In the genomic region with DNA sequence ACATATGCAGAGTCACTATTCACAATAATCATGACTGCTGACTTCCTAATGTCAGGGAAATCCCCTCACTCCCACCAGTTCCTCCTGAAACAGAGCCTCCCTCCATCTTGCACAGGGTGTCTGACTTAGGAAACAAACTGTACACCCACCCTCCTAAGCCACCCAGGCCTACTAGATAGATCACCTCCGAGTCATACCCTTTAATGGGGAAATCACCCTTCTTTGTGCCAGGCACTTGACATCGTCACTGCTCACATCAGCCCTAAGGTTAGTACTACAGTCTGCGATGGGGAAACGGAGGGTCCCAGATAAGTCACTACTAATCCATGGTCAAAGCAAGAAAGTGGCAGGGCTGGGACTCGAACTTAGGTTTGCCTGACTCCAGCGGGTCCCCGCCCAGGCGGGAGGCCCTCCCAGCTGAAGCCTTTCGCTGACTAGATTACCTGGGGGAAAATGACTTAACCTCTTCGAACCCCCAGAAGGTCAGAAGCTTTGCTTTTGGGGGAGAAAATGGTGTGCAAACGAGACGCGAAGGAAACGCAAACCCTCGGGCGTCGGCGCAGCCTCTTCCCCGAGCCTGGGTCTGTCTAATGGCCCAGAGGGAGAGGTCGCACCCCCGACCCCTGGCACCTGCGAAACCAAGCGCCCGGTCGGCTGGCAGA, we compare ENCODE assay signal across 8 cellular contexts. TPM values are rescaled to one million over a fixed set of nuclear protein-coding genes. Genes with fewer than 3 reads are reported as not detected.
A peak's percentile ranks its signal among the peaks of the same experiment; 100 is the strongest.
DNase-seq lines count a peak whose midpoint lies in the region; ATAC-seq, FAIRE-seq and TF ChIP-seq lines count a peak whose summit lies in the region.

No MANE protein-coding gene starts in this region.

- ATAC-seq in CD4-positive, alpha-beta T cell (ENCODE audit: poor library complexity), result peak; percentile 31
- ATAC-seq in GM21381 (IDR thresholded peaks at IDR 0.05; ENCODE audit: unreplicated experiment) (peak; percentile 19), natural killer cell (peak; percentile 53 to 73 (median 57)), GM21367 (IDR thresholded peaks at IDR 0.05; ENCODE audit: unreplicated experiment) (no peak)

- H3K36me3 Mint-ChIP-seq in CD4-positive, alpha-beta T cell (ENCODE audit: low read depth), result peaks cover 36% of the 10 kb centered on the region
- H3K36me3 Mint-ChIP-seq in activated CD4-positive, alpha-beta memory T cell treated with anti-CD3 and anti-CD28 coated beads for 36 hours, result peaks cover 29% of the 10 kb centered on the region
- no peaks in the 10 kb centered on the region for H3K36me3 Mint-ChIP-seq in natural killer cell

- H3K4me1 ChIP-seq in H1 (replicated peaks in 1 of 4; ENCODE audit: control insufficient read depth in 3 of 4, insufficient read depth in 4 of 4, low read length in 3 of 4) (peaks cover 11 to 33% (median 22%) of the 10 kb centered on the region in 4 experiments), subcutaneous abdominal adipose tissue (ENCODE audit: control insufficient read depth in 5 of 5, insufficient read depth in 5 of 5, low read length in 5 of 5) (peaks cover 3 to 63% (median 51%) of the 10 kb centered on the region in 5 donors)

- H3K27me3 Mint-ChIP-seq in CD4-positive, alpha-beta T cell, result no peaks in the 10 kb centered on the region
- no peaks in the 10 kb centered on the region for H3K27me3 Mint-ChIP-seq in activated CD4-positive, alpha-beta memory T cell treated with anti-CD3 and anti-CD28 coated beads for 36 hours
- no peaks in the 10 kb centered on the region for H3K27me3 Mint-ChIP-seq in natural killer cell (ENCODE audit: low read depth in 2 of 2)

- no peak overlapping the region for H2BK120ac ChIP-seq in H1 (replicated peaks; ENCODE audit: low read depth, low read length)

- no peak overlapping the region for H4K8ac ChIP-seq in H1 (ENCODE audit: extremely low read depth, insufficient read depth, low read length)

- no peak for TF ChIP-seq RAD21 in H1 (IDR thresholded peaks at IDR 0.05 in 1 of 2, conservative IDR thresholded peaks at IDR 0.05 in 1 of 2; ENCODE audit: low read depth in 2 of 2, low read length in 2 of 2)

- no peak overlapping the region for H3K18ac ChIP-seq in H1 (ENCODE audit: extremely low read depth, low read length)

- no peaks in the 10 kb centered on the region for H3K9me3 Mint-ChIP-seq in CD4-positive, alpha-beta T cell
- H3K9me3 Mint-ChIP-seq in activated CD4-positive, alpha-beta memory T cell treated with anti-CD3 and anti-CD28 coated beads for 36 hours, result no peaks in the 10 kb centered on the region
- H3K9me3 Mint-ChIP-seq in natural killer cell, result no peaks in the 10 kb centered on the region

- TF ChIP-seq CTCF in CD4-positive, alpha-beta T cell (IDR thresholded peaks at IDR 0.05), result no peak
- TF ChIP-seq CTCF in NB4 (IDR thresholded peaks at IDR 0.05; ENCODE audit: low read depth, low read length), result no peak
- TF ChIP-seq CTCF in H1 (IDR thresholded peaks at IDR 0.05; ENCODE audit: control extremely low read depth in 1 of 3, insufficient read depth in 1 of 3, low read depth in 1 of 3, low read length in 3 of 3), result no peak
- TF ChIP-seq CTCF in natural killer cell (IDR thresholded peaks at IDR 0.05), result no peak

- intact Hi-C loops in CD4-positive, alpha-beta T cell (cut with DNase I, micrococcal nuclease), result loop anchor here (1.0 to 2.0 kb wide), 3 partner anchors 25 to 27 kb away; no protein-coding TSS in a partner anchor
- intact Hi-C loops in activated CD4-positive, alpha-beta memory T cell treated with anti-CD3 and anti-CD28 coated beads for 36 hours (cut with micrococcal nuclease), result loop anchor here (1.0 to 5.0 kb wide), 6 partner anchors 24 to 1095 kb away; partner anchors contain the start of genes PLXDC1, PSMB3 and RPL23
- intact Hi-C loops in natural killer cell (cut with micrococcal nuclease), result loop anchor here (1.0 to 10.0 kb wide), 4 partner anchors 25 to 171 kb away; partner anchors contain the start of genes LASP1 and PSMB3

- no peak overlapping the region for H3K23ac ChIP-seq in H1 (ENCODE audit: insufficient read length)

- peaks cover 22% of the 10 kb centered on the region; the same call in 1 of the 2 replicates for H3K23me2 ChIP-seq in H1 (ENCODE audit: low read depth, low read length)

- CTCF ChIA-PET in CD4-positive, alpha-beta T cell (lab: Charles Lee), result interaction anchor here (0.6 to 2.3 kb wide), 5 partner anchors 24 to 150 kb away, joined by 3 to 11 read pairs (median 3); no protein-coding TSS in a partner anchor
- CTCF ChIA-PET in activated CD4-positive, alpha-beta memory T cell treated with anti-CD3 and anti-CD28 coated beads for 36 hours (lab: Charles Lee), result interaction anchor here (0.8 to 3.8 kb wide), 4 partner anchors 25 to 35 kb away, joined by 3 to 51 read pairs (median 6); partner anchors contain the start of gene EPOP
- CTCF ChIA-PET in H1 (lab: Charles Lee; ENCODE audit: partially characterized antibody), result interaction anchor here (0.9 to 1.8 kb wide), 9 partner anchors 9 to 144 kb away, joined by 3 to 8 read pairs (median 4); no protein-coding TSS in a partner anchor

- H2BK15ac ChIP-seq in H1 (ENCODE audit: low read length), result peak overlapping the region; percentile 65; the same call in 1 of the 2 replicates

- H3K9me3 ChIP-seq in CD4-positive, alpha-beta T cell (ENCODE audit: control insufficient read depth, low read length), result no peaks in the 10 kb centered on the region
- H3K9me3 ChIP-seq in H1 (ENCODE audit: insufficient read depth in 2 of 2, low read depth in 1 of 2, low read length in 1 of 2) (no peaks in the 10 kb centered on the region), subcutaneous abdominal adipose tissue (ENCODE audit: control insufficient read depth in 5 of 5, low read length in 5 of 5) (no peaks in the 10 kb centered on the region)

- peaks cover 3 to 16% of the 10 kb centered on the region in 2 experiments for H4K20me1 ChIP-seq in H1 (replicated peaks in 1 of 2; ENCODE audit: control insufficient read depth in 1 of 2, insufficient read depth in 2 of 2, low read length in 2 of 2)

- POLR2A ChIA-PET in CD4-positive, alpha-beta T cell (lab: Charles Lee), result interaction anchor here (0.8 to 7.0 kb wide), 17 partner anchors 9 to 168 kb away, joined by 3 to 180 read pairs (median 4); partner anchors contain the start of genes CISD3, EPOP, LASP1 and PSMB3
- POLR2A ChIA-PET in activated CD4-positive, alpha-beta memory T cell treated with anti-CD3 and anti-CD28 coated beads for 36 hours (lab: Charles Lee), result interaction anchor here (0.6 to 9.4 kb wide), 10 partner anchors 9 to 712 kb away, joined by 3 to 116 read pairs (median 6); partner anchors contain the start of genes CISD3, EPOP and PSMB3
- POLR2A ChIA-PET in H1 (lab: Charles Lee; ENCODE audit: partially characterized antibody), result interaction anchor here (0.7 to 1.9 kb wide), 10 partner anchors 9 to 139 kb away, joined by 3 to 8 read pairs (median 4); no protein-coding TSS in a partner anchor

- peak overlapping the region; percentile 88 for H3K27ac Mint-ChIP-seq in CD4-positive, alpha-beta T cell
- peak overlapping the region; percentile 97 for H3K27ac Mint-ChIP-seq in activated CD4-positive, alpha-beta memory T cell treated with anti-CD3 and anti-CD28 coated beads for 36 hours
- H3K27ac Mint-ChIP-seq in natural killer cell, result peak overlapping the region; percentile 98 to 100

- no peak for FAIRE-seq in H1 (lab: Jason Lieb, UNC)

- H4K5ac ChIP-seq in H1 (ENCODE audit: insufficient read length, low read depth, low read length), result no peak overlapping the region

- no peak overlapping the region for H3K4ac ChIP-seq in H1 (replicated peaks; ENCODE audit: insufficient read length, low read depth, low read length)

- no peak overlapping the region for H2BK5ac ChIP-seq in H1 (ENCODE audit: low read depth, low read length)

- TF ChIP-seq POLR2A in NB4 (IDR thresholded peaks at IDR 0.05; ENCODE audit: extremely low read depth, insufficient read length) (peak; percentile 21), H1 (IDR thresholded peaks at IDR 0.05; ENCODE audit: control extremely low read depth in 1 of 2, low read depth in 2 of 2, low read length in 2 of 2) (no peak)

- H4K91ac ChIP-seq in H1 (replicated peaks; ENCODE audit: insufficient read length, low read length), result no peak overlapping the region

- WGBS in H1 (ENCODE audit: extremely low coverage in 1 of 2, insufficient coverage in 1 of 2, insufficient read length in 1 of 2, insufficient replicate concordance in 2 of 2, low coverage in 1 of 2, low lambda C conversion rate in 2 of 2, missing lambda C conversion rate in 1 of 2), 2 experiments, result 9% methylated on average over 25 of the region's 25 CpGs; no CpG with 5 or more reads in 1 of the 2 experiments

- no peaks in the 10 kb centered on the region for H3K79me1 ChIP-seq in H1 (ENCODE audit: low read depth, low read length)

- no peak overlapping the region for H2BK12ac ChIP-seq in H1 (ENCODE audit: low read depth, low read length)

- no peak overlapping the region for H3K56ac ChIP-seq in H1 (replicated peaks; ENCODE audit: insufficient read length, low read depth, low read length)

- H3K4me3 ChIP-seq in NB4 (ENCODE audit: low read depth, low read length) (peak overlapping the region; percentile 67), H1 (ENCODE audit: extremely low read depth in 1 of 4, insufficient read depth in 2 of 4, low read depth in 3 of 4, low read length in 4 of 4) (peak overlapping the region; percentile 31 to 76 (median 44)), subcutaneous abdominal adipose tissue (ENCODE audit: low read depth in 1 of 5, low read length in 5 of 5) (peak overlapping the region; percentile 46 to 87 (median 84))

- H3K9ac ChIP-seq in H1 (replicated peaks in 1 of 4; ENCODE audit: extremely low read depth in 1 of 4, low read depth in 3 of 4, low read length in 3 of 4), result no peak overlapping the region
- H3K9ac ChIP-seq in subcutaneous abdominal adipose tissue (ENCODE audit: low read length in 5 of 5), result peak overlapping the region; percentile 71 to 94 (median 91)

- DNase-seq in CD4-positive, alpha-beta T cell, result peak; percentile 31 to 66 (median 52)
- DNase-seq in NB4 (ENCODE audit: low read depth) (peak; percentile 79), H1 (ENCODE audit: low read depth in 1 of 2, low spot score in 2 of 2) (no peak), natural killer cell (peak; percentile 68)
- peak; percentile 94 for DNase-seq in activated CD4-positive, alpha-beta memory T cell treated with anti-CD3 and anti-CD28 coated beads for 36 hours

- no peak for TF ChIP-seq EP300 in H1 (IDR thresholded peaks at IDR 0.05; ENCODE audit: borderline replicate concordance in 1 of 2, low read depth in 2 of 2, low read length in 2 of 2)

- no peak overlapping the region for H2AK5ac ChIP-seq in H1 (ENCODE audit: low read depth, low read length)

- no peaks in the 10 kb centered on the region for H3K79me2 ChIP-seq in H1 (ENCODE audit: control insufficient read depth in 1 of 2, insufficient read depth in 2 of 2, low read length in 2 of 2)

- H3K27ac ChIP-seq in CD4-positive, alpha-beta T cell (ENCODE audit: low read depth, low read length), result peak overlapping the region; percentile 97
- H3K27ac ChIP-seq in H1 (ENCODE audit: low read depth, low read length) (no peak overlapping the region), subcutaneous abdominal adipose tissue (ENCODE audit: low read depth, low read length) (peak overlapping the region; percentile 96)

- H3K36me3 ChIP-seq in H1 (ENCODE audit: control insufficient read depth in 2 of 4, insufficient read depth in 4 of 4, low read length in 3 of 4), result no peaks in the 10 kb centered on the region
- no peaks in the 10 kb centered on the region for H3K36me3 ChIP-seq in subcutaneous abdominal adipose tissue (ENCODE audit: control insufficient read depth in 5 of 5, insufficient read depth in 5 of 5, low read length in 5 of 5)

- no peak overlapping the region for H2AFZ ChIP-seq in H1 (ENCODE audit: low read length)

- no peak overlapping the region for H3K14ac ChIP-seq in H1 (ENCODE audit: insufficient read length)

- peak overlapping the region; percentile 81 to 92 for H3K4me2 ChIP-seq in H1 (ENCODE audit: insufficient read depth in 1 of 2, low read depth in 2 of 2, low read length in 2 of 2)

- H3K4me3 Mint-ChIP-seq in CD4-positive, alpha-beta T cell, result peak overlapping the region; percentile 85
- H3K4me3 Mint-ChIP-seq in activated CD4-positive, alpha-beta memory T cell treated with anti-CD3 and anti-CD28 coated beads for 36 hours, result peak overlapping the region; percentile 77
- peak overlapping the region; percentile 90 for H3K4me3 Mint-ChIP-seq in natural killer cell

- no peaks in the 10 kb centered on the region for H3K27me3 ChIP-seq in CD4-positive, alpha-beta T cell (ENCODE audit: control insufficient read depth, insufficient read depth, low read length)
- H3K27me3 ChIP-seq in H1 (replicated peaks in 1 of 4; ENCODE audit: control insufficient read depth in 3 of 4, extremely low read depth in 1 of 4, insufficient read depth in 3 of 4, low read length in 3 of 4), result peaks cover 28 to 84% (median 72%) of the 10 kb centered on the region in 4 experiments
- no peaks in the 10 kb centered on the region for H3K27me3 ChIP-seq in subcutaneous abdominal adipose tissue (ENCODE audit: control insufficient read depth in 5 of 5, insufficient read depth in 4 of 5, low read length in 5 of 5)

- peaks cover 50% of the 10 kb centered on the region for H3K4me1 Mint-ChIP-seq in CD4-positive, alpha-beta T cell (ENCODE audit: low read depth)
- H3K4me1 Mint-ChIP-seq in activated CD4-positive, alpha-beta memory T cell treated with anti-CD3 and anti-CD28 coated beads for 36 hours (ENCODE audit: low read depth), result peaks cover 44% of the 10 kb centered on the region
- H3K4me1 Mint-ChIP-seq in natural killer cell, result peaks cover 43 to 72% of the 10 kb centered on the region in 2 donors

- no peak overlapping the region for H2BK20ac ChIP-seq in H1 (ENCODE audit: low read length)

RNA-seq across cellular contexts. Expression of gene MLLT6, which starts 3.4 kb away (rescaled TPM):
- total RNA-seq in CD4-positive, alpha-beta T cell, result 100 to 1,000 TPM; 321 to 324 TPM
- 100 to 1,000 TPM; 204 to 221 TPM for total RNA-seq in activated CD4-positive, alpha-beta memory T cell treated with anti-CD3 and anti-CD28 coated beads for 36 hours
- 7.7 and 8.0 TPM in 2 replicates for total RNA-seq in H1 (2021; fragmentation: NEBNext Ultra II Directional; extraction: Animal tissue kit (Norgen Biotek cat#: 25700))
- 6.5 and 7.7 TPM in 2 replicates for polyA plus RNA-seq in H1 (2011; rRNA removed)
- 9.3 TPM for polyA plus RNA-seq in H1 (2011; cell fraction: cytosol; rRNA removed)
- polyA plus RNA-seq in H1 (2011; cell fraction: nucleus; rRNA removed), result 57.8 TPM
- polyA plus RNA-seq in H1 (2012, experiment 1 of 2), result 8.9 to 16.8 TPM (median 11.1 TPM) in 4 replicates
- polyA plus RNA-seq in H1 (2012, experiment 2 of 2), result 5.1 TPM
- 3.0 TPM for polyA plus RNA-seq in H1 (2013, experiment 1 of 2)
- polyA plus RNA-seq in H1 (2013, experiment 2 of 2), result 2.4 TPM
- 8.2 and 12.8 TPM in 2 replicates for polyA minus RNA-seq in H1 (2011; rRNA and poly(A)+ RNA removed)
- 6.0 TPM for polyA minus RNA-seq in H1 (2011; cell fraction: cytosol; rRNA and poly(A)+ RNA removed)
- polyA minus RNA-seq in H1 (2011; cell fraction: nucleus; rRNA and poly(A)+ RNA removed), result 19.7 TPM
- 100 to 1,000 TPM; 478 to 578 (median 485) TPM for total RNA-seq in natural killer cell

RNA-seq across cellular contexts. Expression of gene EPOP, which starts 26.9 kb away (rescaled TPM):
- total RNA-seq in CD4-positive, alpha-beta T cell, result under 1 TPM; 0.16 to 0.34 TPM
- 10 to 100 TPM; 37.1 to 38.0 TPM for total RNA-seq in activated CD4-positive, alpha-beta memory T cell treated with anti-CD3 and anti-CD28 coated beads for 36 hours
- 3.3 and 4.0 TPM in 2 replicates for total RNA-seq in H1 (2021; fragmentation: NEBNext Ultra II Directional; extraction: Animal tissue kit (Norgen Biotek cat#: 25700))
- polyA plus RNA-seq in H1 (2011; rRNA removed), result 1.5 and 2.1 TPM in 2 replicates
- 2.1 TPM for polyA plus RNA-seq in H1 (2011; cell fraction: cytosol; rRNA removed)
- 2.2 TPM for polyA plus RNA-seq in H1 (2011; cell fraction: nucleus; rRNA removed)
- 4.3 to 5.9 TPM (median 5.2 TPM) in 4 replicates for polyA plus RNA-seq in H1 (2012, experiment 1 of 2)
- polyA plus RNA-seq in H1 (2012, experiment 2 of 2), result 5.1 TPM
- 1.3 TPM for polyA plus RNA-seq in H1 (2013, experiment 1 of 2)
- 1.3 TPM for polyA plus RNA-seq in H1 (2013, experiment 2 of 2)
- polyA minus RNA-seq in H1 (2011; rRNA and poly(A)+ RNA removed), result 0.78 and 1.5 TPM in 2 replicates
- polyA minus RNA-seq in H1 (2011; cell fraction: cytosol; rRNA and poly(A)+ RNA removed), result 1.8 TPM
- 2.2 TPM for polyA minus RNA-seq in H1 (2011; cell fraction: nucleus; rRNA and poly(A)+ RNA removed)
- 1 to 10 TPM in 2 of 3 donors, under 1 TPM in 1; 0.66 to 1.9 (median 1.1) TPM for total RNA-seq in natural killer cell

RNA-seq across cellular contexts. Expression of gene CISD3, which starts 28.5 kb away (rescaled TPM):
- total RNA-seq in CD4-positive, alpha-beta T cell, result 1 to 10 TPM; 4.7 to 5.7 TPM
- total RNA-seq in activated CD4-positive, alpha-beta memory T cell treated with anti-CD3 and anti-CD28 coated beads for 36 hours, result 10 to 100 TPM; 54.7 to 59.1 TPM
- total RNA-seq in H1 (2021; fragmentation: NEBNext Ultra II Directional; extraction: Animal tissue kit (Norgen Biotek cat#: 25700)), result 11.1 and 11.6 TPM in 2 replicates
- polyA plus RNA-seq in H1 (2011; rRNA removed), result 8.4 and 9.4 TPM in 2 replicates
- 6.7 TPM for polyA plus RNA-seq in H1 (2011; cell fraction: cytosol; rRNA removed)
- polyA plus RNA-seq in H1 (2011; cell fraction: nucleus; rRNA removed), result 7.1 TPM
- polyA plus RNA-seq in H1 (2012, experiment 1 of 2), result 7.7 to 15.0 TPM (median 9.7 TPM) in 4 replicates
- polyA plus RNA-seq in H1 (2012, experiment 2 of 2), result 8.8 TPM
- polyA plus RNA-seq in H1 (2013, experiment 1 of 2), result 7.5 TPM
- polyA plus RNA-seq in H1 (2013, experiment 2 of 2), result 8.1 TPM
- 1.8 and 3.9 TPM in 2 replicates for polyA minus RNA-seq in H1 (2011; rRNA and poly(A)+ RNA removed)
- polyA minus RNA-seq in H1 (2011; cell fraction: cytosol; rRNA and poly(A)+ RNA removed), result 5.7 TPM
- polyA minus RNA-seq in H1 (2011; cell fraction: nucleus; rRNA and poly(A)+ RNA removed), result 6.7 TPM
- total RNA-seq in natural killer cell, result 10 to 100 TPM; 32.6 to 37.4 (median 33.9) TPM

RNA-seq across cellular contexts. Expression of gene PCGF2, which starts 46.5 kb away (rescaled TPM):
- total RNA-seq in CD4-positive, alpha-beta T cell, result not detected
- 1 to 10 TPM; 3.4 to 4.2 TPM for total RNA-seq in activated CD4-positive, alpha-beta memory T cell treated with anti-CD3 and anti-CD28 coated beads for 36 hours
- total RNA-seq in H1 (2021; fragmentation: NEBNext Ultra II Directional; extraction: Animal tissue kit (Norgen Biotek cat#: 25700)), result 86.1 and 93.3 TPM in 2 replicates
- 42.1 and 81.4 TPM in 2 replicates for polyA plus RNA-seq in H1 (2011; rRNA removed)
- polyA plus RNA-seq in H1 (2011; cell fraction: cytosol; rRNA removed), result 29.9 TPM
- 84.7 TPM for polyA plus RNA-seq in H1 (2011; cell fraction: nucleus; rRNA removed)
- polyA plus RNA-seq in H1 (2012, experiment 1 of 2), result 75.9 to 100 TPM (median 96.1 TPM) in 4 replicates
- polyA plus RNA-seq in H1 (2012, experiment 2 of 2), result 61.3 TPM
- polyA plus RNA-seq in H1 (2013, experiment 1 of 2), result 40.8 TPM
- polyA plus RNA-seq in H1 (2013, experiment 2 of 2), result 42.2 TPM
- 13.2 and 28.0 TPM in 2 replicates for polyA minus RNA-seq in H1 (2011; rRNA and poly(A)+ RNA removed)
- 57.5 TPM for polyA minus RNA-seq in H1 (2011; cell fraction: cytosol; rRNA and poly(A)+ RNA removed)
- polyA minus RNA-seq in H1 (2011; cell fraction: nucleus; rRNA and poly(A)+ RNA removed), result 21.4 TPM
- total RNA-seq in natural killer cell, result under 1 TPM in 1 of 3 donors, not detected in 2; 0.12 TPM

RNA-seq across cellular contexts. Expression of gene PSMB3, which starts 50.9 kb away (rescaled TPM):
- total RNA-seq in CD4-positive, alpha-beta T cell, result 10 to 100 TPM; 46.6 to 55.0 TPM
- total RNA-seq in activated CD4-positive, alpha-beta memory T cell treated with anti-CD3 and anti-CD28 coated beads for 36 hours, result 100 to 1,000 TPM; 335 to 348 TPM
- total RNA-seq in H1 (2021; fragmentation: NEBNext Ultra II Directional; extraction: Animal tissue kit (Norgen Biotek cat#: 25700)), result 291 and 301 TPM in 2 replicates
- polyA plus RNA-seq in H1 (2011; rRNA removed), result 866 and 914 TPM in 2 replicates
- 619 TPM for polyA plus RNA-seq in H1 (2011; cell fraction: cytosol; rRNA removed)
- 473 TPM for polyA plus RNA-seq in H1 (2011; cell fraction: nucleus; rRNA removed)
- 334 to 383 TPM (median 362 TPM) in 4 replicates for polyA plus RNA-seq in H1 (2012, experiment 1 of 2)
- polyA plus RNA-seq in H1 (2012, experiment 2 of 2), result 693 TPM
- 292 TPM for polyA plus RNA-seq in H1 (2013, experiment 1 of 2)
- polyA plus RNA-seq in H1 (2013, experiment 2 of 2), result 289 TPM
- polyA minus RNA-seq in H1 (2011; rRNA and poly(A)+ RNA removed), result 275 and 292 TPM in 2 replicates
- 96.6 TPM for polyA minus RNA-seq in H1 (2011; cell fraction: cytosol; rRNA and poly(A)+ RNA removed)
- 86.6 TPM for polyA minus RNA-seq in H1 (2011; cell fraction: nucleus; rRNA and poly(A)+ RNA removed)
- 100 to 1,000 TPM; 102 to 129 (median 118) TPM for total RNA-seq in natural killer cell

Comparison
In these comparisons a context has a peak if more than half of its experiments do, and no peak if none do; other contexts are left out.
1. DNase-seq: peak in CD4-positive, alpha-beta T cell (10 of 10), NB4 (single experiment), activated CD4-positive, alpha-beta memory T cell treated with anti-CD3 and anti-CD28 coated beads for 36 hours (single experiment) and natural killer cell (single experiment); none in H1 (0 of 2).
2. H3K9ac ChIP-seq: peak in subcutaneous abdominal adipose tissue (5 of 5); none in H1 (0 of 4).
3. RNA of gene MLLT6, which starts 3.4 kb away (total RNA-seq): 478 to 578 TPM in natural killer cell, 321 to 324 TPM in CD4-positive, alpha-beta T cell and 204 to 221 TPM in activated CD4-positive, alpha-beta memory T cell treated with anti-CD3 and anti-CD28 coated beads for 36 hours; 7.7 to 8.0 TPM in H1; every median in the first group is over 10 times any median in the second.
4. Peak in every context shown above with its lines, with median percentiles within 50 percentile points of each other: H3K27ac Mint-ChIP-seq, H3K4me3 Mint-ChIP-seq and H3K4me3 ChIP-seq.